ENCODE assay signal across 1 cellular context in genomic region chr15:35673093-35673573, GRCh38.
TF ChIP-seq lines count a peak whose summit lies in the region.

No MANE protein-coding gene starts in this region.

TF ChIP-seq in H1, 55 proteins besides CTCF, POLR2A, EP300 and RAD21 (continued from another document):
- TF ChIP-seq, protein P1, sequence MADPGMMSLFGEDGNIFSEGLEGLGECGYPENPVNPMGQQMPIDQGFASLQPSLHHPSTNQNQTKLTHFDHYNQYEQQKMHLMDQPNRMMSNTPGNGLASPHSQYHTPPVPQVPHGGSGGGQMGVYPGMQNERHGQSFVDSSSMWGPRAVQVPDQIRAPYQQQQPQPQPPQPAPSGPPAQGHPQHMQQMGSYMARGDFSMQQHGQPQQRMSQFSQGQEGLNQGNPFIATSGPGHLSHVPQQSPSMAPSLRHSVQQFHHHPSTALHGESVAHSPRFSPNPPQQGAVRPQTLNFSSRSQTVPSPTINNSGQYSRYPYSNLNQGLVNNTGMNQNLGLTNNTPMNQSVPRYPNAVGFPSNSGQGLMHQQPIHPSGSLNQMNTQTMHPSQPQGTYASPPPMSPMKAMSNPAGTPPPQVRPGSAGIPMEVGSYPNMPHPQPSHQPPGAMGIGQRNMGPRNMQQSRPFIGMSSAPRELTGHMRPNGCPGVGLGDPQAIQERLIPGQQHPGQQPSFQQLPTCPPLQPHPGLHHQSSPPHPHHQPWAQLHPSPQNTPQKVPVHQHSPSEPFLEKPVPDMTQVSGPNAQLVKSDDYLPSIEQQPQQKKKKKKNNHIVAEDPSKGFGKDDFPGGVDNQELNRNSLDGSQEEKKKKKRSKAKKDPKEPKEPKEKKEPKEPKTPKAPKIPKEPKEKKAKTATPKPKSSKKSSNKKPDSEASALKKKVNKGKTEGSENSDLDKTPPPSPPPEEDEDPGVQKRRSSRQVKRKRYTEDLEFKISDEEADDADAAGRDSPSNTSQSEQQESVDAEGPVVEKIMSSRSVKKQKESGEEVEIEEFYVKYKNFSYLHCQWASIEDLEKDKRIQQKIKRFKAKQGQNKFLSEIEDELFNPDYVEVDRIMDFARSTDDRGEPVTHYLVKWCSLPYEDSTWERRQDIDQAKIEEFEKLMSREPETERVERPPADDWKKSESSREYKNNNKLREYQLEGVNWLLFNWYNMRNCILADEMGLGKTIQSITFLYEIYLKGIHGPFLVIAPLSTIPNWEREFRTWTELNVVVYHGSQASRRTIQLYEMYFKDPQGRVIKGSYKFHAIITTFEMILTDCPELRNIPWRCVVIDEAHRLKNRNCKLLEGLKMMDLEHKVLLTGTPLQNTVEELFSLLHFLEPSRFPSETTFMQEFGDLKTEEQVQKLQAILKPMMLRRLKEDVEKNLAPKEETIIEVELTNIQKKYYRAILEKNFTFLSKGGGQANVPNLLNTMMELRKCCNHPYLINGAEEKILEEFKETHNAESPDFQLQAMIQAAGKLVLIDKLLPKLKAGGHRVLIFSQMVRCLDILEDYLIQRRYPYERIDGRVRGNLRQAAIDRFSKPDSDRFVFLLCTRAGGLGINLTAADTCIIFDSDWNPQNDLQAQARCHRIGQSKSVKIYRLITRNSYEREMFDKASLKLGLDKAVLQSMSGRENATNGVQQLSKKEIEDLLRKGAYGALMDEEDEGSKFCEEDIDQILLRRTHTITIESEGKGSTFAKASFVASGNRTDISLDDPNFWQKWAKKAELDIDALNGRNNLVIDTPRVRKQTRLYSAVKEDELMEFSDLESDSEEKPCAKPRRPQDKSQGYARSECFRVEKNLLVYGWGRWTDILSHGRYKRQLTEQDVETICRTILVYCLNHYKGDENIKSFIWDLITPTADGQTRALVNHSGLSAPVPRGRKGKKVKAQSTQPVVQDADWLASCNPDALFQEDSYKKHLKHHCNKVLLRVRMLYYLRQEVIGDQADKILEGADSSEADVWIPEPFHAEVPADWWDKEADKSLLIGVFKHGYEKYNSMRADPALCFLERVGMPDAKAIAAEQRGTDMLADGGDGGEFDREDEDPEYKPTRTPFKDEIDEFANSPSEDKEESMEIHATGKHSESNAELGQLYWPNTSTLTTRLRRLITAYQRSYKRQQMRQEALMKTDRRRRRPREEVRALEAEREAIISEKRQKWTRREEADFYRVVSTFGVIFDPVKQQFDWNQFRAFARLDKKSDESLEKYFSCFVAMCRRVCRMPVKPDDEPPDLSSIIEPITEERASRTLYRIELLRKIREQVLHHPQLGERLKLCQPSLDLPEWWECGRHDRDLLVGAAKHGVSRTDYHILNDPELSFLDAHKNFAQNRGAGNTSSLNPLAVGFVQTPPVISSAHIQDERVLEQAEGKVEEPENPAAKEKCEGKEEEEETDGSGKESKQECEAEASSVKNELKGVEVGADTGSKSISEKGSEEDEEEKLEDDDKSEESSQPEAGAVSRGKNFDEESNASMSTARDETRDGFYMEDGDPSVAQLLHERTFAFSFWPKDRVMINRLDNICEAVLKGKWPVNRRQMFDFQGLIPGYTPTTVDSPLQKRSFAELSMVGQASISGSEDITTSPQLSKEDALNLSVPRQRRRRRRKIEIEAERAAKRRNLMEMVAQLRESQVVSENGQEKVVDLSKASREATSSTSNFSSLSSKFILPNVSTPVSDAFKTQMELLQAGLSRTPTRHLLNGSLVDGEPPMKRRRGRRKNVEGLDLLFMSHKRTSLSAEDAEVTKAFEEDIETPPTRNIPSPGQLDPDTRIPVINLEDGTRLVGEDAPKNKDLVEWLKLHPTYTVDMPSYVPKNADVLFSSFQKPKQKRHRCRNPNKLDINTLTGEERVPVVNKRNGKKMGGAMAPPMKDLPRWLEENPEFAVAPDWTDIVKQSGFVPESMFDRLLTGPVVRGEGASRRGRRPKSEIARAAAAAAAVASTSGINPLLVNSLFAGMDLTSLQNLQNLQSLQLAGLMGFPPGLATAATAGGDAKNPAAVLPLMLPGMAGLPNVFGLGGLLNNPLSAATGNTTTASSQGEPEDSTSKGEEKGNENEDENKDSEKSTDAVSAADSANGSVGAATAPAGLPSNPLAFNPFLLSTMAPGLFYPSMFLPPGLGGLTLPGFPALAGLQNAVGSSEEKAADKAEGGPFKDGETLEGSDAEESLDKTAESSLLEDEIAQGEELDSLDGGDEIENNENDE (IDR thresholded peaks at IDR 0.05; ENCODE audit: insufficient replicate concordance, low read length) = no peak
- TF ChIP-seq CBX8 (IDR thresholded peaks at IDR 0.05; ENCODE audit: borderline replicate concordance, low read depth, low read length) (no peak), SIRT6 (IDR thresholded peaks at IDR 0.05; ENCODE audit: low read length) (no peak), HDAC6 (IDR thresholded peaks at IDR 0.05; ENCODE audit: low read depth, low read length) (no peak), BACH1 (IDR thresholded peaks at IDR 0.05; ENCODE audit: low read length) (no peak)
